1 cellular context compared by ENCODE assay signal in genomic region chr20:36050436-36051317, GRCh38.
A peak's percentile ranks its signal among the peaks of the same experiment; 100 is the strongest.
TF ChIP-seq lines count a peak whose summit lies in the region.

No MANE protein-coding gene starts in this region.

TF ChIP-seq in HepG2, 621 proteins besides CTCF, POLR2A, EP300 and RAD21 (continued from another document and continues in another):
- peak; percentile 81; the same call in 1 of the 2 replicates for TF ChIP-seq ZNF142 (CRISPR knock-in tag; IDR thresholded peaks at IDR 0.05)
- peak; percentile 67 for TF ChIP-seq ZNF441 (CRISPR knock-in tag; IDR thresholded peaks at IDR 0.05; ENCODE audit: borderline replicate concordance)
- TF ChIP-seq JARID2 (CRISPR knock-in tag; IDR thresholded peaks at IDR 0.05; ENCODE audit: insufficient replicate concordance) = peak; percentile 67
- no peak for TF ChIP-seq XBP1 (CRISPR knock-in tag; IDR thresholded peaks at IDR 0.05)
- TF ChIP-seq NFE2L1 (CRISPR knock-in tag; IDR thresholded peaks at IDR 0.05; ENCODE audit: borderline replicate concordance) = peak; percentile 100
- peak; percentile 85 for TF ChIP-seq ZMYM3 (CRISPR knock-in tag; IDR thresholded peaks at IDR 0.05)
- TF ChIP-seq MED13 (CRISPR knock-in tag; IDR thresholded peaks at IDR 0.05) = peak; percentile 56; the same call in 1 of the 2 replicates
- TF ChIP-seq SMAD3 (CRISPR knock-in tag; IDR thresholded peaks at IDR 0.05) = peak; percentile 88
- peak; percentile 73 for TF ChIP-seq ZFP90 (CRISPR knock-in tag; IDR thresholded peaks at IDR 0.05; ENCODE audit: borderline replicate concordance)
- peak; percentile 79 for TF ChIP-seq BRCA1 (CRISPR knock-in tag; IDR thresholded peaks at IDR 0.05)
- TF ChIP-seq ZSCAN5A (CRISPR knock-in tag; IDR thresholded peaks at IDR 0.05; ENCODE audit: borderline replicate concordance) = peak; percentile 95
- TF ChIP-seq ZSCAN25 (CRISPR knock-in tag; IDR thresholded peaks at IDR 0.05) = peak; percentile 91
- peak; percentile 68 for TF ChIP-seq PHF21A (CRISPR knock-in tag; IDR thresholded peaks at IDR 0.05)
- peak; percentile 54 for TF ChIP-seq ZBTB49 (CRISPR knock-in tag; IDR thresholded peaks at IDR 0.05; ENCODE audit: borderline replicate concordance)
- peak; percentile 97 for TF ChIP-seq MEIS2 (CRISPR knock-in tag; IDR thresholded peaks at IDR 0.05)
- no peak; the same call in 1 of the 2 replicates for TF ChIP-seq KLF12 (CRISPR knock-in tag; IDR thresholded peaks at IDR 0.05; ENCODE audit: borderline replicate concordance)
- TF ChIP-seq MIXL1 (CRISPR knock-in tag; IDR thresholded peaks at IDR 0.05) = peak; percentile 87
- peak; percentile 90 for TF ChIP-seq AHR (CRISPR knock-in tag; IDR thresholded peaks at IDR 0.05)
- no peak for TF ChIP-seq HIC2 (CRISPR knock-in tag; IDR thresholded peaks at IDR 0.05; ENCODE audit: low read depth)
- TF ChIP-seq ZNF160 (CRISPR knock-in tag; IDR thresholded peaks at IDR 0.05) = no peak
- TF ChIP-seq CBFB (CRISPR knock-in tag; IDR thresholded peaks at IDR 0.05) = peak; percentile 74; the same call in 1 of the 2 replicates
- peak; percentile 94 for TF ChIP-seq ZNF740 (CRISPR knock-in tag; IDR thresholded peaks at IDR 0.05)
- peak; percentile 96 for TF ChIP-seq HBP1 (CRISPR knock-in tag; IDR thresholded peaks at IDR 0.05; ENCODE audit: low read depth)
- no peak; the same call in 1 of the 2 replicates for TF ChIP-seq E2F1 (CRISPR knock-in tag; IDR thresholded peaks at IDR 0.05)
- peak; percentile 83 for TF ChIP-seq AHDC1 (CRISPR knock-in tag; IDR thresholded peaks at IDR 0.05; ENCODE audit: borderline replicate concordance)
- peak; percentile 60 for TF ChIP-seq MLX (CRISPR knock-in tag; IDR thresholded peaks at IDR 0.05)
- peak; percentile 93 for TF ChIP-seq ZNF430 (CRISPR knock-in tag; IDR thresholded peaks at IDR 0.05)
- peak; percentile 71; the same call in 1 of the 2 replicates for TF ChIP-seq HOXD1 (CRISPR knock-in tag; IDR thresholded peaks at IDR 0.05)
- no peak; the same call in none of the 2 replicates for TF ChIP-seq FLYWCH1 (CRISPR knock-in tag; IDR thresholded peaks at IDR 0.05)
- TF ChIP-seq KLF15 (CRISPR knock-in tag; IDR thresholded peaks at IDR 0.05; ENCODE audit: borderline replicate concordance) = no peak
- peak; percentile 81; the same call in 1 of the 2 replicates for TF ChIP-seq FIP1L1 (IDR thresholded peaks at IDR 0.05; ENCODE audit: borderline replicate concordance, insufficient read depth, low read depth, low read length)
- peak; percentile 67 for TF ChIP-seq DBP (CRISPR knock-in tag; IDR thresholded peaks at IDR 0.05; ENCODE audit: not compliant biosample characterization)
- peak; percentile 96 for TF ChIP-seq DNMT1 (CRISPR knock-in tag; IDR thresholded peaks at IDR 0.05)
- TF ChIP-seq ZNF768 (CRISPR knock-in tag; IDR thresholded peaks at IDR 0.05) = peak; percentile 75
- no peak for TF ChIP-seq SMC3 (IDR thresholded peaks at IDR 0.05; ENCODE audit: low read length)
- peak; percentile 55; the same call in 1 of the 2 replicates for TF ChIP-seq SSRP1 (CRISPR knock-in tag; IDR thresholded peaks at IDR 0.05)
- TF ChIP-seq ZNF563 (CRISPR knock-in tag; IDR thresholded peaks at IDR 0.05) = peak; percentile 99
- TF ChIP-seq ZNF546 (CRISPR knock-in tag; conservative IDR thresholded peaks at IDR 0.05) = peak; percentile 84; the same call in 1 of the 2 replicates
